8 cellular contexts compared by ENCODE assay signal in the genomic region with DNA sequence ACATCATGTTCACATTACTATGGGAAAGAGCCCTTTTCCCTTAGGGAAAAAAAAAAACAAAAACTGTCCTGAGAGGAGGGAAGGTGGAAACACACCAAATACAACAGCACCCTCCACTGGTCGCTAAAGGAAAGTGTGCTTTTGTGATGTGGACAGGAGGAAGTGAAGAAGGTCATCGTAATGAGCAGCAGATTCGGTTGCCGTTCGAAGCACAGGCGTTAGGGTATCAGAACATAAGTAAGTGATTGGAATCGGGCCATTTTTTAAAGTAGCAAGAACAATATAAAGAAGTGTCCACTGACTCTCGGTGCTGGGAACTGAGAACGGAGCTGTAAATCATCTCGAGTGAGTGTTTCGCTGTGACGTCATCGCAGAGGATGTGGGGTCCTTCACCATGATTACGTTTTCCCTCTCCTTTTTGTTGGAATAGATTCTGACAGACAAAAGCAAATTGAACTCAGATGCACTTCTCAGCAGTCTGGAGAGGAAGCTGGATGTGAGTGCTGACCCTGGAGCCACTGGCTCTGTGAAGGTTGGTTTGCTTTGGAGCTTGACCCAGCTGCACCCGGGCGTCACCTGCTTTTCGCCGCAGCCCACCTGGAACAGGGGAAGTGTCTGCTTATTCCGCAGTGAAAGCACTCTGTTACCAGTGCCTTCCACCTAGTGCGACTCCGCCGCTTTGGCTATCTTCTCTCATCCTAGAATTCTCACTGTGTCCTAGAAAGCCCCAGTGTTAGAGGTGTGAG.
DNase-seq lines count a peak whose midpoint lies in the region; ATAC-seq, FAIRE-seq and TF ChIP-seq lines count a peak whose summit lies in the region.

No MANE protein-coding gene starts in this region.

- H3K27ac Mint-ChIP-seq in activated CD4-positive, alpha-beta T cell treated with anti-CD3 and anti-CD28 coated beads for 36 hours, result no peak overlapping the region

- H3K27me3 ChIP-seq in KMS-11 (ENCODE audit: insufficient read depth, low read depth), result no peaks in the 10 kb centered on the region; the same call in 1 of the 2 replicates

- no peaks in the 10 kb centered on the region for H3K36me3 ChIP-seq in KMS-11 (ENCODE audit: insufficient read depth)

- POLR2A ChIA-PET in activated CD4-positive, alpha-beta T cell treated with anti-CD3 and anti-CD28 coated beads for 36 hours (lab: Charles Lee), result no interaction called here

- H3K4me2 ChIP-seq in KMS-11, result no peak overlapping the region

- FAIRE-seq in RCC 7860 (lab: Jason Lieb, UNC), result peak; percentile 60

- no peaks in the 10 kb centered on the region for H3K36me3 Mint-ChIP-seq in activated CD4-positive, alpha-beta T cell treated with anti-CD3 and anti-CD28 coated beads for 36 hours (ENCODE audit: low read depth)

- intact Hi-C loops in activated CD4-positive, alpha-beta T cell treated with anti-CD3 and anti-CD28 coated beads for 36 hours (cut with DNase I, micrococcal nuclease), result loop anchor here (1.0 to 5.0 kb wide), 5 partner anchors 185 to 852 kb away; no protein-coding TSS in a partner anchor

- H3K4me1 Mint-ChIP-seq in activated CD4-positive, alpha-beta T cell treated with anti-CD3 and anti-CD28 coated beads for 36 hours, result peaks cover 3% of the 10 kb centered on the region

- H3K9me3 Mint-ChIP-seq in activated CD4-positive, alpha-beta T cell treated with anti-CD3 and anti-CD28 coated beads for 36 hours (ENCODE audit: low read depth), result no peaks in the 10 kb centered on the region

- no peak overlapping the region for H3K4me3 ChIP-seq in KMS-11 (IDR thresholded peaks at IDR 0.05; ENCODE audit: insufficient read depth, low read depth, low read length)

- peaks cover 5% of the 10 kb centered on the region for H3K27me3 Mint-ChIP-seq in activated CD4-positive, alpha-beta T cell treated with anti-CD3 and anti-CD28 coated beads for 36 hours

- peak; percentile 64 for TF ChIP-seq CTCF in KMS-11 (conservative IDR thresholded peaks at IDR 0.05; ENCODE audit: low read depth, low read length)

- DNase-seq in activated CD4-positive, alpha-beta T cell treated with anti-CD3 and anti-CD28 coated beads for 36 hours, result peak; percentile 41
- no peak for DNase-seq in activated CD4-positive, alpha-beta T cell treated with anti-CD3 and anti-CD28 coated beads for 4 hours
- peak; percentile 33 for DNase-seq in RCC 7860 (ENCODE audit: low spot score)
- DNase-seq in cerebellum (ENCODE audit: low spot score), result peak; percentile 7
- peak; percentile 93 for DNase-seq in left kidney (ENCODE audit: low read depth, low spot score)
- DNase-seq in superior temporal gyrus (ENCODE audit: extremely low spot score), result peak; percentile 72
- no peak for DNase-seq in activated CD4-positive, CD25-positive, alpha-beta regulatory T cell treated with anti-CD3 and anti-CD28 coated beads, Interleukin-2, amount 50 U/mL, for 72 hours

- no peaks in the 10 kb centered on the region for H3K4me1 ChIP-seq in KMS-11 (ENCODE audit: low read depth, poor library complexity, severe bottlenecking)

- no peak overlapping the region for H3K9ac ChIP-seq in KMS-11

- CTCF ChIA-PET in activated CD4-positive, alpha-beta T cell treated with anti-CD3 and anti-CD28 coated beads for 36 hours (lab: Charles Lee), result interaction anchor here (0.6 to 3.5 kb wide), 9 partner anchors 11 to 853 kb away, joined by 3 to 11 read pairs (median 4); no protein-coding TSS in a partner anchor

- no peaks in the 10 kb centered on the region for H4K20me1 ChIP-seq in KMS-11 (ENCODE audit: insufficient read depth)

- H3K27ac ChIP-seq in KMS-11, result no peak overlapping the region

- ATAC-seq in activated CD4-positive, alpha-beta T cell treated with anti-CD3 and anti-CD28 coated beads for 36 hours, result peak; percentile 23

- no peak overlapping the region for H2AFZ ChIP-seq in KMS-11 (ENCODE audit: low read depth)

- peak overlapping the region; percentile 24 for H3K4me3 Mint-ChIP-seq in activated CD4-positive, alpha-beta T cell treated with anti-CD3 and anti-CD28 coated beads for 36 hours

- H3K79me2 ChIP-seq in KMS-11 (ENCODE audit: insufficient read depth, low read depth), result no peaks in the 10 kb centered on the region

Comparison
In these comparisons a context has a peak if more than half of its experiments do, and no peak if none do; other contexts are left out.
1. DNase-seq: peak in activated CD4-positive, alpha-beta T cell treated with anti-CD3 and anti-CD28 coated beads for 36 hours (single experiment), RCC 7860 (single experiment), cerebellum (single experiment), left kidney (single experiment) and superior temporal gyrus (single experiment); none in activated CD4-positive, alpha-beta T cell treated with anti-CD3 and anti-CD28 coated beads for 4 hours (0 of 2) and activated CD4-positive, CD25-positive, alpha-beta regulatory T cell treated with anti-CD3 and anti-CD28 coated beads, Interleukin-2, amount 50 U/mL, for 72 hours (single experiment).